Comparison of ENCODE assay signal across 8 cellular contexts in the genomic region with DNA sequence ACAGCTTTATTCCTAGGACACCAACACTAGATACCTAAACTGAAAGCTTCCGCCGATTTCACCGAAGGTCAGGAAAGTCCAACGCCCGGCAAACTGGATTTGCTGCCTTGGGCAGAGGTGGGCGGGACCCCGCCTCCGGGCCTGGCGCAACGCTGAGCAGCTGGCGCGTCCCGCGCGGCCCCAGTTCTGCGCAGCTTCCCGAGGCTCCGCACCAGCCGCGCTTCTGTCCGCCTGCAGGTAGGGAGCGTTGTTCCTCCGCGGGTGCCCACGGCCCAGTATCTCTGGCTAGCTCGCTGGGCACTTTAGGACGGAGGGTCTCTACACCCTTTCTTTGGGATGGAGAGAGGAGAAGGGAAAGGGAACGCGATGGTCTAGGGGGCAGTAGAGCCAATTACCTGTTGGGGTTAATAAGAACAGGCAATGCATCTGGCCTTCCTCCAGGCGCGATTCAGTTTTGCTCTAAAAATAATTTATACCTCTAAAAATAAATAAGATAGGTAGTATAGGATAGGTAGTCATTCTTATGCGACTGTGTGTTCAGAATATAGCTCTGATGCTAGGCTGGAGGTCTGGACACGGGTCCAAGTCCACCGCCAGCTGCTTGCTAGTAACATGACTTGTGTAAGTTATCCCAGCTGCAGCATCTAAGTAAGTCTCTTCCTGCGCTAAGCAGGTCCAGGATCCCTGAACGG. TPM values are rescaled to one million over a fixed set of nuclear protein-coding genes. Genes with fewer than 3 reads are reported as not detected.
DNase-seq lines count a peak whose midpoint lies in the region; ATAC-seq, FAIRE-seq and TF ChIP-seq lines count a peak whose summit lies in the region.

Gene CD274 (plus strand): TSS at position 183 of the 692 bp plus-strand sequence. CDS start 5,572 bp downstream, outside the sequence.

- H2AK5ac ChIP-seq in H9 (ENCODE audit: insufficient read length, low read length) = no peak within 1 kb of the TSS

- H4K20me1 ChIP-seq in H9 (ENCODE audit: control insufficient read depth, insufficient read depth, insufficient read length) (no peaks in the 10 kb centered on the region), MM.1S (ENCODE audit: insufficient read depth, low read length) (no peaks in the 10 kb centered on the region)

- H4K8ac ChIP-seq in H9 (replicated peaks; ENCODE audit: insufficient read length, low read depth, low read length) = no peak within 1 kb of the TSS

- no peak within 1 kb of the TSS for H3K4ac ChIP-seq in H9 (ENCODE audit: low read depth, low read length)

- H3K9me3 ChIP-seq in H9 (ENCODE audit: control insufficient read depth, low read depth, low read length) (no peaks in the 10 kb centered on the region), MM.1S (replicated peaks; ENCODE audit: insufficient read depth, low read length) (no peaks in the 10 kb centered on the region), adrenal gland (replicated peaks in 1 of 3) (no peaks in the 10 kb centered on the region)

- H2BK15ac ChIP-seq in H9 (ENCODE audit: low read depth, low read length) = no peak within 1 kb of the TSS

- H3K4me1 Mint-ChIP-seq in H9 = peaks cover 2 to 5% of the 10 kb centered on the region in 2 experiments; a peak in 3 of 4 replicates
- H3K4me1 Mint-ChIP-seq in T-cell = peaks cover 68 to 77% (median 68%) of the 10 kb centered on the region in 3 donors

- no peak within 1 kb of the TSS for H4K91ac ChIP-seq in H9 (ENCODE audit: insufficient read length, low read depth, low read length)

- no peaks in the 10 kb centered on the region for H3K9me2 ChIP-seq in MM.1S (replicated peaks; ENCODE audit: insufficient read depth, low read length)

- H3K9ac ChIP-seq in H9 (ENCODE audit: extremely low read depth, insufficient read length, low read length) (no peak within 1 kb of the TSS), MM.1S (ENCODE audit: low read length) (peak within 1 kb of the TSS; percentile 53; the same call in 1 of the 2 replicates)

- H3K4me2 ChIP-seq in H9 (ENCODE audit: insufficient read depth, insufficient read length, low read length) = peak within 1 kb of the TSS; percentile 52
- peak within 1 kb of the TSS; percentile 90 for H3K4me2 ChIP-seq in MM.1S (ENCODE audit: low read depth, low read length)

- DNase-seq in H9 (peak; percentile 93), MM.1S (peak; percentile 88), T-cell (peak; percentile 50 to 81 (median 68)), adrenal gland (peak; percentile 89 to 96 (median 93)), left cardiac atrium (peak; percentile 94), posterior vena cava (ENCODE audit: low spot score) (peak; percentile 96), ureter (ENCODE audit: low spot score) (peak; percentile 91)

- CTCF ChIA-PET in T-cell (lab: Charles Lee) = interaction anchor here (0.6 to 3.1 kb wide), 31 partner anchors 8 to 690 kb away, joined by 3 to 47 read pairs (median 4); partner anchors contain the start of genes ERMP1 (in 1 of the 2), JAK2 (in 1 of the 2), PDCD1LG2 (in 1 of the 2) and PLGRKT (in 1 of the 2)

- H2BK12ac ChIP-seq in H9 (ENCODE audit: insufficient read length, low read depth, low read length) = no peak within 1 kb of the TSS

- H3K14ac ChIP-seq in H9 (ENCODE audit: insufficient read depth, low read length) = no peak within 1 kb of the TSS

- H3K36me3 Mint-ChIP-seq in H9 (ENCODE audit: insufficient read depth in 1 of 3, low read depth in 3 of 3) (no peaks in the 10 kb centered on the region), T-cell (peaks cover 3% of the 10 kb centered on the region)

- no peaks in the 10 kb centered on the region for H3K79me2 ChIP-seq in H9 (ENCODE audit: insufficient read depth, low read length)
- no peaks in the 10 kb centered on the region for H3K79me2 ChIP-seq in MM.1S (ENCODE audit: low read length)

- H2AFZ ChIP-seq in H9 (ENCODE audit: low read length) (peak within 1 kb of the TSS; percentile 57), MM.1S (ENCODE audit: low read length) (peak within 1 kb of the TSS; percentile 80)

- H3K4me3 ChIP-seq in MM.1S (ENCODE audit: low read length) (peak within 1 kb of the TSS; percentile 69), adrenal gland (peak within 1 kb of the TSS; percentile 7 to 61 (median 32))

- peak; percentile 30 for FAIRE-seq in G401.6 (lab: Jason Lieb, UNC)

- no peak within 1 kb of the TSS for H3T11ph ChIP-seq in H9 (ENCODE audit: low read length)

- H3K9me3 Mint-ChIP-seq in H9 = no peaks in the 10 kb centered on the region
- H3K9me3 Mint-ChIP-seq in T-cell = no peaks in the 10 kb centered on the region

- H2BK20ac ChIP-seq in H9 (ENCODE audit: low read depth, low read length, poor library complexity, severe bottlenecking) = no peak within 1 kb of the TSS

- H3K4me1 ChIP-seq in H9 (ENCODE audit: insufficient read depth, low read length) = no peaks in the 10 kb centered on the region; the same call in 1 of the 2 replicates
- peaks cover 23% of the 10 kb centered on the region for H3K4me1 ChIP-seq in MM.1S (ENCODE audit: low read length)
- peaks cover 0 to 26% of the 10 kb centered on the region in 2 donors for H3K4me1 ChIP-seq in adrenal gland (replicated peaks in 1 of 2)

- H3K79me1 ChIP-seq in H9 (ENCODE audit: insufficient read depth, low read depth, low read length, poor library complexity, severe bottlenecking) = no peaks in the 10 kb centered on the region

- no peak within 1 kb of the TSS for H3K23ac ChIP-seq in H9 (ENCODE audit: insufficient read length, low read depth, low read length)

- H2BK5ac ChIP-seq in H9 (ENCODE audit: insufficient read length, low read length) = no peak within 1 kb of the TSS

- H3K36me3 ChIP-seq in MM.1S (replicated peaks; ENCODE audit: insufficient read depth, low read length) (no peaks in the 10 kb centered on the region), adrenal gland (replicated peaks in 1 of 2) (no peaks in the 10 kb centered on the region)

- H2BK120ac ChIP-seq in H9 (ENCODE audit: low read depth, low read length, poor library complexity, severe bottlenecking) = no peak within 1 kb of the TSS

- no peak within 1 kb of the TSS for H3K56ac ChIP-seq in H9 (ENCODE audit: insufficient read length, low read depth, low read length)

- H3K27me3 Mint-ChIP-seq in H9 (ENCODE audit: low read depth) = peaks cover 28% of the 10 kb centered on the region
- H3K27me3 Mint-ChIP-seq in T-cell = no peaks in the 10 kb centered on the region

- H3K27me3 ChIP-seq in H9 (ENCODE audit: insufficient read depth, low read length) = no peaks in the 10 kb centered on the region
- no peaks in the 10 kb centered on the region for H3K27me3 ChIP-seq in MM.1S (replicated peaks; ENCODE audit: insufficient read depth, low read length)
- no peaks in the 10 kb centered on the region for H3K27me3 ChIP-seq in adrenal gland

- TF ChIP-seq CTCF in H9 (conservative IDR thresholded peaks at IDR 0.05) (peak; percentile 72), MM.1S (IDR thresholded peaks at IDR 0.05; ENCODE audit: low read length) (peak; percentile 85), adrenal gland (IDR thresholded peaks at IDR 0.05) (peak; percentile 32 to 72 (median 63))

- H3K27ac Mint-ChIP-seq in H9 (no peak within 1 kb of the TSS), T-cell (peak within 1 kb of the TSS; percentile 91 to 99)

- POLR2A ChIA-PET in T-cell (lab: Charles Lee) = interaction anchor here (0.6 to 2.1 kb wide), 12 partner anchors 10 to 1928 kb away, joined by 3 to 13 read pairs (median 4); partner anchors contain the start of genes JAK2 (in 1 of the 2) and PLGRKT (in 1 of the 2)

- peaks cover 27% of the 10 kb centered on the region for H3F3A ChIP-seq in MM.1S (ENCODE audit: insufficient read depth, low read length)

- TF ChIP-seq POLR2A in adrenal gland (IDR thresholded peaks at IDR 0.05) = peak in 1 of 2 donors; percentile 61

- WGBS in H9 (ENCODE audit: extremely low coverage, insufficient read length, low lambda C conversion rate) = no CpG with 5 or more reads among the region's 36 CpGs
- 1 to 5% (median 3%) methylated on average over 16 to 36 of the region's 36 CpGs for WGBS in adrenal gland, 4 donors

- H3K18ac ChIP-seq in H9 (ENCODE audit: insufficient read length, low read depth, low read length) = no peak within 1 kb of the TSS

- H3K23me2 ChIP-seq in H9 (ENCODE audit: insufficient read length, low read depth, low read length, poor library complexity, severe bottlenecking) = peaks cover 5% of the 10 kb centered on the region

- ATAC-seq in T-cell (replicated peaks in 1 of 4) (peak; percentile 94 to 97 (median 95)), left cardiac atrium (peak; percentile 99)

- intact Hi-C loops in adrenal gland (cut with DNase I) = loop anchor here (5.0 to 10.0 kb wide), 2 partner anchors 142 to 144 kb away; no protein-coding TSS in a partner anchor
- intact Hi-C loops in left cardiac atrium (cut with DNase I) = loop anchor here (2.0 to 5.0 kb wide), 3 partner anchors 52 to 142 kb away; no protein-coding TSS in a partner anchor
- intact Hi-C loops in posterior vena cava (cut with DNase I) = loop anchor here in 1 of 2 donors (5.0 kb wide), 1 partner anchor 137 kb away; no protein-coding TSS in a partner anchor

- H3K27ac ChIP-seq in H9 (ENCODE audit: insufficient read length, low read depth, low read length) (no peak within 1 kb of the TSS), MM.1S (ENCODE audit: low read length) (peak within 1 kb of the TSS; percentile 38; the same call in 1 of the 2 replicates), adrenal gland (peak within 1 kb of the TSS; percentile 41 to 85 (median 77))

- H3K4me3 Mint-ChIP-seq in H9 (peak within 1 kb of the TSS; percentile 59 to 77), T-cell (peak within 1 kb of the TSS; percentile 91 to 96 (median 93))

- H4K5ac ChIP-seq in H9 (ENCODE audit: insufficient read length, low read depth, low read length) = no peak within 1 kb of the TSS

RNA-seq across cellular contexts. Expression of gene CD274, which starts in this region (rescaled TPM):
- total RNA-seq in H9 (2021) = 0.13 TPM in 1 of 2 replicates, not detected in the other
- 10 to 100 TPM in 1 of 5 donors, 1 to 10 TPM in 4; 6.6 to 11.4 (median 7.2) TPM for total RNA-seq in T-cell
- 1 to 10 TPM in 7 of 8 donors, under 1 TPM in 1; 0.66 to 5.8 (median 2.4) TPM for total RNA-seq in adrenal gland
- 1 to 10 TPM in 2 of 3 donors, under 1 TPM in 1; 0.98 to 2.1 (median 1.1) TPM for polyA plus RNA-seq in adrenal gland
- 10 to 100 TPM in 1 of 2 donors, 1 to 10 TPM in 1; 7.3 to 12.4 TPM for total RNA-seq in left cardiac atrium
- 1 to 10 TPM; 3.1 to 3.5 TPM for total RNA-seq in posterior vena cava
- total RNA-seq in ureter = 5.4 TPM

Comparison
In these comparisons a context has a peak if more than half of its experiments do, and no peak if none do; other contexts are left out.
1. Peak in DNase-seq and H3K4me2 ChIP-seq in H9; RNA of the gene not detected or under 1 TPM.
2. H3K27ac Mint-ChIP-seq: peak in T-cell (2 of 2); none in H9 (0 of 3).
3. Peak in every context shown above with its lines, with median percentiles within 50 percentile points of each other: DNase-seq and CTCF ChIP-seq.